ENCODE assay signal across 14 cellular contexts in genomic region chr9:125141751-125142150, GRCh38. TPM values are rescaled to one million over a fixed set of nuclear protein-coding genes. Genes with fewer than 3 reads are reported as not detected.
DNase-seq lines count a peak whose midpoint lies in the region; ATAC-seq and TF ChIP-seq lines count a peak whose summit lies in the region.
"Had no signal": no experiment of that assay in that cellular context is flagged by ENCODE, and none has a peak within 500 bp of the region (broad histone marks: within the 10 kb centered on the region; RNA-seq: fewer than 3 reads in every experiment).

No MANE protein-coding gene starts in this region.

- TF ChIP-seq POLR2A in NB4 (IDR thresholded peaks at IDR 0.05; ENCODE audit: extremely low read depth, insufficient read length) (no peak), testis (IDR thresholded peaks at IDR 0.05) (no peak)

- ATAC-seq in activated T-cell treated with anti-CD3 and anti-CD28 coated beads, Interleukin-2, amount 50 U/mL, for 72 hours (replicated peaks in 1 of 2): no peak
- ATAC-seq: activated CD4-positive, CD25-positive, alpha-beta regulatory T cell treated with anti-CD3 and anti-CD28 coated beads, Interleukin-2, amount 50 U/mL, for 24 hours had no signal

- peak overlapping the region; percentile 7 for H3K4me3 ChIP-seq in NB4 (ENCODE audit: low read depth, low read length)
- H3K4me3 ChIP-seq in dorsolateral prefrontal cortex: peak overlapping the region in 47 of 59 donors; percentile 16 to 80 (median 70)
- peak overlapping the region; percentile 83 for H3K4me3 ChIP-seq in smooth muscle cell
- no peak overlapping the region for H3K4me3 ChIP-seq in WERI-Rb-1 (ENCODE audit: low read depth, low read length)
- H3K4me3 ChIP-seq in testis: no peak overlapping the region

- no peaks in the 10 kb centered on the region for H3K9me3 ChIP-seq in smooth muscle cell (replicated peaks; ENCODE audit: low read depth)
- H3K9me3 ChIP-seq in WERI-Rb-1 (ENCODE audit: severe bottlenecking): no peaks in the 10 kb centered on the region
- no peaks in the 10 kb centered on the region for H3K9me3 ChIP-seq in testis
- H3K9me3 ChIP-seq: adrenal gland had no signal

- intact Hi-C loops in dorsolateral prefrontal cortex (cut with DNase I): loop anchor here (2.0 to 5.0 kb wide), 6 partner anchors 46 to 369 kb away; partner anchors contain the start of genes ARPC5L (in 2 of the 2), GOLGA1 (in 2 of the 2), RPL35 (in 2 of the 2) and HSPA5 (in 1 of the 2)
- intact Hi-C loops in testis (cut with DNase I; ENCODE audit: low total_unique reads): loop anchor here (10.0 kb wide), 1 partner anchor 367 kb away; the partner anchor contains the start of genes NR6A1 and OLFML2A

- no peak overlapping the region for H2AFZ ChIP-seq in smooth muscle cell (ENCODE audit: low read depth)

- TF ChIP-seq CTCF in NB4 (IDR thresholded peaks at IDR 0.05; ENCODE audit: low read depth, low read length): no peak
- TF ChIP-seq CTCF in dorsolateral prefrontal cortex (IDR thresholded peaks at IDR 0.05 in 54 of 56, conservative IDR thresholded peaks at IDR 0.05 in 2 of 56; ENCODE audit: low read depth in 1 of 56, partially characterized antibody in 56 of 56): no peak
- TF ChIP-seq CTCF in smooth muscle cell (IDR thresholded peaks at IDR 0.05; ENCODE audit: borderline replicate concordance, insufficient read depth, poor library complexity, severe bottlenecking): no peak
- TF ChIP-seq CTCF in WERI-Rb-1 (IDR thresholded peaks at IDR 0.05; ENCODE audit: low read depth, low read length): no peak
- no peak for TF ChIP-seq CTCF in testis (IDR thresholded peaks at IDR 0.05)

- H3K27ac ChIP-seq in dorsolateral prefrontal cortex: peak overlapping the region in 3 of 59 donors; percentile 2 to 73 (median 41)
- peak overlapping the region; percentile 39 for H3K27ac ChIP-seq in smooth muscle cell (ENCODE audit: low read depth)
- H3K27ac ChIP-seq in WERI-Rb-1: no peak overlapping the region
- no peak overlapping the region for H3K27ac ChIP-seq in testis
- H3K27ac ChIP-seq: adrenal gland, RWPE1 had no signal

- H3K4me3 Mint-ChIP-seq in activated T-cell treated with anti-CD3 and anti-CD28 coated beads, Interleukin-2, amount 50 U/mL, for 72 hours: peak overlapping the region; percentile 98

- H3K36me3 Mint-ChIP-seq in activated T-cell treated with anti-CD3 and anti-CD28 coated beads, Interleukin-2, amount 50 U/mL, for 72 hours (ENCODE audit: insufficient read depth in 2 of 2): peaks cover 4 to 11% of the 10 kb centered on the region in 2 donors

- peaks cover 39% of the 10 kb centered on the region for H3K4me1 Mint-ChIP-seq in activated T-cell treated with anti-CD3 and anti-CD28 coated beads, Interleukin-2, amount 50 U/mL, for 72 hours (ENCODE audit: low read depth)

- H3K27me3 Mint-ChIP-seq in activated T-cell treated with anti-CD3 and anti-CD28 coated beads, Interleukin-2, amount 50 U/mL, for 72 hours (ENCODE audit: low read depth): no peaks in the 10 kb centered on the region

- H3K4me2 ChIP-seq in smooth muscle cell: peak overlapping the region; percentile 90

- no peaks in the 10 kb centered on the region for H3K4me1 ChIP-seq in smooth muscle cell (ENCODE audit: low read depth)
- H3K4me1 ChIP-seq in testis: no peaks in the 10 kb centered on the region

- H4K20me1 ChIP-seq in smooth muscle cell (ENCODE audit: low read depth): no peaks in the 10 kb centered on the region

- H3K27ac Mint-ChIP-seq in activated T-cell treated with anti-CD3 and anti-CD28 coated beads, Interleukin-2, amount 50 U/mL, for 72 hours: peak overlapping the region; percentile 95

- no peaks in the 10 kb centered on the region for H3K9me3 Mint-ChIP-seq in activated T-cell treated with anti-CD3 and anti-CD28 coated beads, Interleukin-2, amount 50 U/mL, for 72 hours

- H3K9ac ChIP-seq in smooth muscle cell (ENCODE audit: low read depth): no peak overlapping the region

- peaks cover 11% of the 10 kb centered on the region for H3F3A ChIP-seq in smooth muscle cell (ENCODE audit: low read depth)

- DNase-seq in activated T-cell treated with anti-CD3 and anti-CD28 coated beads, Interleukin-2, amount 50 U/mL, for 72 hours: no peak
- no peak for DNase-seq in activated T-cell treated with anti-CD3 and anti-CD28 coated beads for 4 hours
- DNase-seq in NB4 (ENCODE audit: low read depth): no peak
- no peak for DNase-seq in dorsolateral prefrontal cortex
- DNase-seq in smooth muscle cell (lab: John Stamatoyannopoulos, UW; ENCODE audit: unreplicated experiment): no peak
- no peak for DNase-seq in WERI-Rb-1
- no peak for DNase-seq in germinal center (ENCODE audit: low spot score)
- DNase-seq in testis: no peak
- DNase-seq: adrenal gland, dermis blood vessel endothelial cell, foreskin melanocyte, NCI-H446 had no signal

- H3K36me3 ChIP-seq in smooth muscle cell (ENCODE audit: low read depth) (no peaks in the 10 kb centered on the region), WERI-Rb-1 (peaks cover 23% of the 10 kb centered on the region), testis (ENCODE audit: low read depth, missing control alignments) (no peaks in the 10 kb centered on the region)
- H3K36me3 ChIP-seq: adrenal gland had no signal

- no peaks in the 10 kb centered on the region for H3K27me3 ChIP-seq in dorsolateral prefrontal cortex
- H3K27me3 ChIP-seq in smooth muscle cell (ENCODE audit: low read depth): no peaks in the 10 kb centered on the region
- H3K27me3 ChIP-seq in WERI-Rb-1 (ENCODE audit: insufficient read depth, low read depth, severe bottlenecking): no peaks in the 10 kb centered on the region
- no peaks in the 10 kb centered on the region for H3K27me3 ChIP-seq in testis
- H3K27me3 ChIP-seq: adrenal gland had no signal

- WGBS in smooth muscle cell (ENCODE audit: low lambda C conversion rate): 70% methylated on average over 4 of the region's 4 CpGs
- 91% methylated on average over 4 of the region's 4 CpGs for WGBS in testis, 2 donors

- H3K79me2 ChIP-seq in smooth muscle cell (ENCODE audit: low read depth): peaks cover 5% of the 10 kb centered on the region

RNA-seq across cellular contexts. Expression of gene SCAI, which starts 1.6 kb away (rescaled TPM):
- 10 to 100 TPM; 14.5 to 16.9 TPM for total RNA-seq in activated T-cell treated with anti-CD3 and anti-CD28 coated beads, Interleukin-2, amount 50 U/mL, for 72 hours
- total RNA-seq in dorsolateral prefrontal cortex: 10 to 100 TPM; 19.8 to 73.6 (median 49.9) TPM
- total RNA-seq in smooth muscle cell: 8.4 and 16.6 TPM in 2 replicates
- polyA plus RNA-seq in smooth muscle cell: 0.81 and 1.9 TPM in 2 replicates
- total RNA-seq in testis: 10 to 100 TPM; 12.8 to 14.5 TPM
- polyA plus RNA-seq in testis (ENCODE audit: insufficient read depth, low read depth, low replicate concordance): 4.7 TPM

RNA-seq across cellular contexts. Expression of gene PPP6C, which starts 47.9 kb away (rescaled TPM):
- 10 to 100 TPM; 38.0 to 41.4 TPM for total RNA-seq in activated T-cell treated with anti-CD3 and anti-CD28 coated beads, Interleukin-2, amount 50 U/mL, for 72 hours
- total RNA-seq in dorsolateral prefrontal cortex (10 to 100 TPM; 30.0 to 59.2 (median 44.9) TPM), smooth muscle cell (31.2 and 34.2 TPM in 2 replicates), testis (10 to 100 TPM; 38.9 to 40.5 TPM)
- polyA plus RNA-seq in smooth muscle cell (21.6 and 25.2 TPM in 2 replicates), testis (ENCODE audit: insufficient read depth, low read depth, low replicate concordance) (57.5 TPM)

RNA-seq across cellular contexts. Expression of gene RABEPK, which starts 58.6 kb away (rescaled TPM):
- 10 to 100 TPM; 28.1 to 32.7 TPM for total RNA-seq in activated T-cell treated with anti-CD3 and anti-CD28 coated beads, Interleukin-2, amount 50 U/mL, for 72 hours
- total RNA-seq in dorsolateral prefrontal cortex: 10 to 100 TPM; 15.3 to 31.2 (median 21.3) TPM
- 19.3 and 20.9 TPM in 2 replicates for total RNA-seq in smooth muscle cell
- polyA plus RNA-seq in smooth muscle cell: 33.7 and 42.9 TPM in 2 replicates
- 10 to 100 TPM; 18.5 to 20.2 TPM for total RNA-seq in testis
- 30.1 TPM for polyA plus RNA-seq in testis (ENCODE audit: insufficient read depth, low read depth, low replicate concordance)

Comparison
In these comparisons a context has a peak if more than half of its experiments do, and no peak if none do; other contexts are left out.
1. H3K4me3 ChIP-seq: peak in NB4 (single experiment), dorsolateral prefrontal cortex (47 of 59) and smooth muscle cell (single experiment); none in WERI-Rb-1 (single experiment) and testis (0 of 2).